ENCODE assay signal across 33 cellular contexts in genomic region chr6:107374264-107374663, GRCh38.
"Had no signal": no experiment of that assay in that cellular context is flagged by ENCODE, and none has a peak within 500 bp of the region (broad histone marks: within the 10 kb centered on the region; RNA-seq: fewer than 3 reads in every experiment).

No MANE protein-coding gene starts in this region.

- H3K27me3 ChIP-seq: adrenal gland, ascending aorta, body of pancreas, brain microvascular endothelial cell, breast epithelium, cardiac muscle cell had no signal

- H3K27ac ChIP-seq: adrenal gland, ascending aorta, body of pancreas, brain microvascular endothelial cell, breast epithelium, cardiac muscle cell had no signal

- FAIRE-seq: astrocyte, bronchial epithelial cell had no signal

- DNase-seq: activated effector memory CD4-positive, alpha-beta T cell treated with anti-CD3 and anti-CD28 coated beads, Interleukin-2, amount 50 U/mL, for 16 hours; activated effector memory CD4-positive, alpha-beta T cell treated with Interleukin-2 at 50 U/mL for 16 hours; activated gamma-delta T cell; activated gamma-delta T cell treated with Interleukin-2 at 50 U/mL for 16 hours; activated naive CD4-positive, alpha-beta T cell; activated naive CD4-positive, alpha-beta T cell treated with anti-CD3 and anti-CD28 coated beads for 36 hours; activated naive CD4-positive, alpha-beta T cell treated with anti-CD3 and anti-CD28 coated beads, Interleukin-2, amount 10 ng/mL, durations not matched to agents 7 days and 5 days; activated naive CD4-positive, alpha-beta T cell treated with anti-CD3 and anti-CD28 coated beads, Interleukin-2, amount 50 U/mL, for 16 hours; activated naive CD4-positive, alpha-beta T cell treated with Interleukin-2 at 50 U/mL for 16 hours; activated naive CD8-positive, alpha-beta T cell treated with anti-CD3 and anti-CD28 coated beads for 36 hours; activated naive CD8-positive, alpha-beta T cell treated with anti-CD3 and anti-CD28 coated beads, Interleukin-2, amount 10 ng/mL, durations not matched to agents 7 days and 5 days; activated naive CD8-positive, alpha-beta T cell treated with anti-CD3 and anti-CD28 coated beads, Interleukin-2, amount 50 U/mL, for 24 hours; activated T-cell treated with anti-CD3 and anti-CD28 coated beads, Interleukin-2, amount 50 U/mL, for 24 hours; activated T-cell treated with anti-CD3 and anti-CD28 coated beads, Interleukin-2, amount 50 U/mL, for 4 hours; activated T-cell treated with anti-CD3 and anti-CD28 coated beads, Interleukin-2, amount 50 U/mL, for 48 hours; activated T-cell treated with anti-CD3 and anti-CD28 coated beads, Interleukin-2, amount 50 U/mL, for 72 hours; adrenal gland; amniotic stem cell; amygdala; anterior cingulate cortex; aorta; body of pancreas; brain microvascular endothelial cell; caudate nucleus; central memory CD4-positive, alpha-beta T cell; cerebellar nuclear complex had no signal

- ATAC-seq: activated naive CD4-positive, alpha-beta T cell treated with anti-CD3 and anti-CD28 coated beads, Interleukin-2, amount 50 U/mL, for 72 hours; activated naive CD8-positive, alpha-beta T cell treated with anti-CD3 and anti-CD28 coated beads, Interleukin-2, amount 50 U/mL, for 24 hours; activated T-cell treated with anti-CD3 and anti-CD28 coated beads, Interleukin-2, amount 50 U/mL, for 4 hours; activated T-cell treated with anti-CD3 and anti-CD28 coated beads, Interleukin-2, amount 50 U/mL, for 72 hours; activated T-helper 17 cell treated with anti-CD3 and anti-CD28 coated beads, Interleukin-2, amount 50 U/mL, for 72 hours; body of pancreas had no signal

- H3K36me3 ChIP-seq: adrenal gland, ascending aorta, brain microvascular endothelial cell, breast epithelium, cardiac muscle cell had no signal

- H3K4me3 ChIP-seq: adrenal gland, ascending aorta, body of pancreas, breast epithelium, cardiac muscle cell had no signal

- H3K4me1 ChIP-seq: adrenal gland, ascending aorta, breast epithelium had no signal

- H3K9me3 ChIP-seq: adrenal gland, ascending aorta, body of pancreas had no signal
